Comparison of ENCODE assay signal across 19 cellular contexts in the genomic region with DNA sequence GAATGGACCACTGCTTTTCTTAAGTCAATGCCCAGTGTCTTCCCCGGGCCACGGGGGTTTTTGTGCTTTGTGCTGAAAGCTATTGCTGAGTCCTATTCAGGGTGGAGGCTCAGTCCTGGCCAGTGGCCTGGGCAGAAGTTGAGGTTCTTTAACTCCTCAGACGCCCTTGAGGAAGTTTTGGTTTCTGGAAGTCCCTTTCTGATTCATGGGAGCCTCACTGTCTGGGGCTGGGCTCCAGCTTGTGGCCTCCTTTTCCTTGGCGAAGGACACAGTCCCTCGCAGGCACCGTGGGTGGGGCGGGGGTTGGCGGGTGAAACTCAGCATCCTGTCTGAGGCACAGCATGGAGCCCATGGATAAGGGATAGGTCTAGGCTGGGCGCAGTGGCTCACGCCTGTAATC.
"Had no signal": no experiment of that assay in that cellular context is flagged by ENCODE, and none has a peak within 500 bp of the region (broad histone marks: within the 10 kb centered on the region; RNA-seq: fewer than 3 reads in every experiment).

No MANE protein-coding gene starts in this region.

- H3K36me3 Mint-ChIP-seq: activated CD8-positive, alpha-beta memory T cell treated with anti-CD3 and anti-CD28 coated beads, Interleukin-2, amount 10 ng/mL, durations not matched to agents 7 days and 5 days; activated naive CD4-positive, alpha-beta T cell treated with anti-CD3 and anti-CD28 coated beads, Interleukin-2, amount 50 U/mL, for 72 hours; brain; immature natural killer cell; naive thymus-derived CD8-positive, alpha-beta T cell had no signal

- H3K27ac Mint-ChIP-seq: activated CD8-positive, alpha-beta memory T cell treated with anti-CD3 and anti-CD28 coated beads, Interleukin-2, amount 10 ng/mL, durations not matched to agents 7 days and 5 days; activated naive CD4-positive, alpha-beta T cell treated with anti-CD3 and anti-CD28 coated beads, Interleukin-2, amount 50 U/mL, for 72 hours; activated T-cell treated with anti-CD3 and anti-CD28 coated beads, Interleukin-2, amount 50 U/mL, for 24 hours; immature natural killer cell; naive thymus-derived CD8-positive, alpha-beta T cell had no signal

- H3K9me3 ChIP-seq: heart left ventricle, transverse colon had no signal

- H3K4me1 Mint-ChIP-seq: activated CD8-positive, alpha-beta memory T cell treated with anti-CD3 and anti-CD28 coated beads, Interleukin-2, amount 10 ng/mL, durations not matched to agents 7 days and 5 days; central memory CD8-positive, alpha-beta T cell; immature natural killer cell had no signal

- DNase-seq: activated CD4-positive, alpha-beta T cell treated with anti-CD3 and anti-CD28 coated beads, Interleukin-2, amount 50 U/mL, for 48 hours; activated CD4-positive, CD25-positive, alpha-beta regulatory T cell treated with anti-CD3 and anti-CD28 coated beads, Interleukin-2, amount 50 U/mL, for 72 hours; activated CD8-positive, alpha-beta memory T cell treated with anti-CD3 and anti-CD28 coated beads, Interleukin-2, amount 10 ng/mL, durations not matched to agents 7 days and 5 days; activated gamma-delta T cell; activated T-cell treated with anti-CD3 and anti-CD28 coated beads, Interleukin-2, amount 50 U/mL, for 24 hours; amniotic stem cell; cortex of kidney; effector memory CD4-positive, alpha-beta T cell; heart left ventricle; immature natural killer cell; mammary epithelial cell; naive thymus-derived CD8-positive, alpha-beta T cell; small intestine; stimulated activated naive CD8-positive, alpha-beta T cell treated with anti-CD3 and anti-CD28 coated beads, Interleukin-15, Interleukin-2, amounts not matched to agents 100 U/mL and 50 U/mL, for 24 hours; T-helper 1 cell; transverse colon had no signal

- H3K4me1 ChIP-seq: heart left ventricle, transverse colon had no signal

- ATAC-seq: activated CD8-positive, alpha-beta memory T cell treated with anti-CD3 and anti-CD28 coated beads, Interleukin-2, amount 10 ng/mL, durations not matched to agents 7 days and 5 days; activated naive CD4-positive, alpha-beta T cell treated with anti-CD3 and anti-CD28 coated beads, Interleukin-2, amount 50 U/mL, for 72 hours; heart left ventricle; naive thymus-derived CD8-positive, alpha-beta T cell; stimulated activated naive CD8-positive, alpha-beta T cell treated with anti-CD3 and anti-CD28 coated beads, Interleukin-15, Interleukin-2, amounts not matched to agents 100 U/mL and 50 U/mL, for 24 hours had no signal

- H3K36me3 ChIP-seq: heart left ventricle, transverse colon had no signal

- H3K27me3 Mint-ChIP-seq: activated CD8-positive, alpha-beta memory T cell treated with anti-CD3 and anti-CD28 coated beads, Interleukin-2, amount 10 ng/mL, durations not matched to agents 7 days and 5 days; activated T-cell treated with anti-CD3 and anti-CD28 coated beads, Interleukin-2, amount 50 U/mL, for 24 hours had no signal

- H3K27ac ChIP-seq: heart left ventricle, transverse colon had no signal

- H3K4me3 Mint-ChIP-seq: activated CD8-positive, alpha-beta memory T cell treated with anti-CD3 and anti-CD28 coated beads, Interleukin-2, amount 10 ng/mL, durations not matched to agents 7 days and 5 days; activated T-cell treated with anti-CD3 and anti-CD28 coated beads, Interleukin-2, amount 50 U/mL, for 24 hours; brain; central memory CD8-positive, alpha-beta T cell; immature natural killer cell; naive thymus-derived CD8-positive, alpha-beta T cell had no signal

- H3K27me3 ChIP-seq: heart left ventricle, transverse colon had no signal

- H3K4me3 ChIP-seq: heart left ventricle, transverse colon had no signal
